Comparison of ENCODE assay signal across 8 cellular contexts in genomic region chr7:8436965-8437364, GRCh38. TPM values are rescaled to one million over a fixed set of nuclear protein-coding genes. Genes with fewer than 3 reads are reported as not detected.
A peak's percentile ranks its signal among the peaks of the same experiment; 100 is the strongest.
DNase-seq lines count a peak whose midpoint lies in the region; ATAC-seq, FAIRE-seq and TF ChIP-seq lines count a peak whose summit lies in the region.

No MANE protein-coding gene starts in this region.

- no peak overlapping the region for H3K9ac ChIP-seq in kidney (ENCODE audit: low read length in 2 of 2)

- no TSS peak for BruUV-seq in A673 (replicated peaks; lab: Mats Ljungman, UMichigan)

- no peaks in the 10 kb centered on the region for H3K4me1 ChIP-seq in A673 (ENCODE audit: insufficient read depth, low read length, poor library complexity, severe bottlenecking)
- H3K4me1 ChIP-seq in kidney (ENCODE audit: control insufficient read depth in 1 of 2, insufficient read depth in 1 of 2, low read depth in 1 of 2, low read length in 2 of 2): peaks cover 0 to 6% of the 10 kb centered on the region in 2 donors
- H3K4me1 ChIP-seq in testis: peaks cover 5% of the 10 kb centered on the region

- TF ChIP-seq CTCF in A673 (conservative IDR thresholded peaks at IDR 0.05; ENCODE audit: low read depth, low read length) (peak; percentile 94), GM12865 (IDR thresholded peaks at IDR 0.05; ENCODE audit: insufficient read depth, low read depth, low read length, missing control alignments) (peak; percentile 93), LNCaP clone FGC (IDR thresholded peaks at IDR 0.05; ENCODE audit: control insufficient read depth, extremely low read depth, insufficient read depth) (peak; percentile 96), kidney (IDR thresholded peaks at IDR 0.05; ENCODE audit: borderline replicate concordance, extremely low read depth, insufficient read depth) (peak; percentile 56), testis (IDR thresholded peaks at IDR 0.05) (peak; percentile 45 to 69 (median 47))

- DNase-seq in A673 (ENCODE audit: low spot score): peak; percentile 46
- peak; percentile 75 for DNase-seq in GM12865 (ENCODE audit: low read depth)
- DNase-seq in HEK293T (ENCODE audit: extremely low spot score): peak; percentile 62
- no peak for DNase-seq in LNCaP clone FGC (ENCODE audit: low read depth)
- peak; percentile 67 to 78 for DNase-seq in activated T-cell treated with anti-CD3 and anti-CD28 coated beads, Interleukin-2, amount 50 U/mL, for 72 hours
- no peak for DNase-seq in kidney
- DNase-seq in testis: peak; percentile 79
- no peak for DNase-seq in activated T-helper 1 cell treated with anti-CD3 and anti-CD28 coated beads, Interleukin-12 subunit alpha, Interleukin-12 subunit beta, Interleukin-2, Interleukin-4 antibody, amounts not matched to agents 30 ng/mL and 10 ng/mL and 1 ng/mL, durations not matched to agents 14 hours and 24 hours and 36 hours (ENCODE audit: low spot score)

- H3K27me3 ChIP-seq in A673 (replicated peaks; ENCODE audit: insufficient read depth, low read depth, low read length, poor library complexity): peaks cover 99% of the 10 kb centered on the region
- no peaks in the 10 kb centered on the region for H3K27me3 ChIP-seq in testis

- CTCF ChIA-PET in A673 (lab: Charles Lee) (no interaction called here), HEK293T (lab: Yijun Ruan, JAX) (interaction anchor here (0.7 kb wide), 1 partner anchor 1015 kb away, joined by 4 read pairs; no protein-coding TSS in a partner anchor)

- no peak for TF ChIP-seq POLR2A in testis (IDR thresholded peaks at IDR 0.05)

- peaks cover 28% of the 10 kb centered on the region for H3K4me1 Mint-ChIP-seq in activated T-cell treated with anti-CD3 and anti-CD28 coated beads, Interleukin-2, amount 50 U/mL, for 72 hours (ENCODE audit: low read depth)
- H3K4me1 Mint-ChIP-seq in activated T-helper 1 cell treated with anti-CD3 and anti-CD28 coated beads, Interleukin-12 subunit alpha, Interleukin-12 subunit beta, Interleukin-2, Interleukin-4 antibody, amounts not matched to agents 30 ng/mL and 10 ng/mL and 1 ng/mL, durations not matched to agents 14 hours and 24 hours and 36 hours (ENCODE audit: low read depth): peaks cover 5% of the 10 kb centered on the region

- no peak for FAIRE-seq in kidney (lab: Jason Lieb, UNC)

- H3K36me3 Mint-ChIP-seq in activated T-cell treated with anti-CD3 and anti-CD28 coated beads, Interleukin-2, amount 50 U/mL, for 72 hours (ENCODE audit: insufficient read depth in 2 of 2): peaks cover 4 to 5% of the 10 kb centered on the region in 2 donors
- peaks cover 3% of the 10 kb centered on the region for H3K36me3 Mint-ChIP-seq in activated T-helper 1 cell treated with anti-CD3 and anti-CD28 coated beads, Interleukin-12 subunit alpha, Interleukin-12 subunit beta, Interleukin-2, Interleukin-4 antibody, amounts not matched to agents 30 ng/mL and 10 ng/mL and 1 ng/mL, durations not matched to agents 14 hours and 24 hours and 36 hours (ENCODE audit: low read depth)

- H3K9me3 Mint-ChIP-seq in activated T-cell treated with anti-CD3 and anti-CD28 coated beads, Interleukin-2, amount 50 U/mL, for 72 hours: no peaks in the 10 kb centered on the region
- H3K9me3 Mint-ChIP-seq in activated T-helper 1 cell treated with anti-CD3 and anti-CD28 coated beads, Interleukin-12 subunit alpha, Interleukin-12 subunit beta, Interleukin-2, Interleukin-4 antibody, amounts not matched to agents 30 ng/mL and 10 ng/mL and 1 ng/mL, durations not matched to agents 14 hours and 24 hours and 36 hours: peaks cover 10% of the 10 kb centered on the region

- H3K27me3 Mint-ChIP-seq in activated T-cell treated with anti-CD3 and anti-CD28 coated beads, Interleukin-2, amount 50 U/mL, for 72 hours (ENCODE audit: low read depth): peaks cover 91% of the 10 kb centered on the region
- peaks cover 68% of the 10 kb centered on the region for H3K27me3 Mint-ChIP-seq in activated T-helper 1 cell treated with anti-CD3 and anti-CD28 coated beads, Interleukin-12 subunit alpha, Interleukin-12 subunit beta, Interleukin-2, Interleukin-4 antibody, amounts not matched to agents 30 ng/mL and 10 ng/mL and 1 ng/mL, durations not matched to agents 14 hours and 24 hours and 36 hours (ENCODE audit: insufficient read depth)

- POLR2A ChIA-PET in A673 (lab: Charles Lee; ENCODE audit: low non-redundant PET): no interaction called here
- POLR2A ChIA-PET in HEK293T (lab: Yijun Ruan, JAX): no interaction called here

- intact Hi-C loops in A673 (cut with micrococcal nuclease; ENCODE audit: unreplicated experiment) (loop anchor here (1.0 to 5.0 kb wide), 2 partner anchors 287 to 655 kb away; no protein-coding TSS in a partner anchor), kidney (cut with DNase I) (no loop called here), testis (cut with DNase I; ENCODE audit: low total_unique reads) (no loop called here)
- intact Hi-C loops in activated T-helper 1 cell treated with anti-CD3 and anti-CD28 coated beads, Interleukin-12 subunit alpha, Interleukin-12 subunit beta, Interleukin-2, Interleukin-4 antibody, amounts not matched to agents 30 ng/mL and 10 ng/mL and 1 ng/mL, durations not matched to agents 14 hours and 24 hours and 36 hours (cut with micrococcal nuclease): no loop called here

- WGBS in testis, 2 donors: 0 to 2% methylated on average over 4 to 15 of the region's 15 CpGs

- no peak overlapping the region for H3K27ac Mint-ChIP-seq in activated T-cell treated with anti-CD3 and anti-CD28 coated beads, Interleukin-2, amount 50 U/mL, for 72 hours
- no peak overlapping the region for H3K27ac Mint-ChIP-seq in activated T-helper 1 cell treated with anti-CD3 and anti-CD28 coated beads, Interleukin-12 subunit alpha, Interleukin-12 subunit beta, Interleukin-2, Interleukin-4 antibody, amounts not matched to agents 30 ng/mL and 10 ng/mL and 1 ng/mL, durations not matched to agents 14 hours and 24 hours and 36 hours

- H3K4me3 ChIP-seq in A673 (ENCODE audit: low read depth, low read length, poor library complexity, severe bottlenecking): no peak overlapping the region
- no peak overlapping the region for H3K4me3 ChIP-seq in GM12865 (ENCODE audit: low read depth, low read length)
- H3K4me3 ChIP-seq in LNCaP clone FGC (ENCODE audit: low read depth, low read length): no peak overlapping the region
- no peak overlapping the region for H3K4me3 ChIP-seq in kidney (ENCODE audit: low read length in 2 of 2)
- H3K4me3 ChIP-seq in testis: no peak overlapping the region

- H3K27ac ChIP-seq in A673 (ENCODE audit: low read depth, low read length, poor library complexity, severe bottlenecking) (no peak overlapping the region), kidney (ENCODE audit: low read depth in 2 of 2, low read length in 2 of 2) (no peak overlapping the region), testis (no peak overlapping the region)

- no peaks in the 10 kb centered on the region for H3K36me3 ChIP-seq in A673 (ENCODE audit: insufficient read depth, low read length, poor library complexity, severe bottlenecking)
- no peaks in the 10 kb centered on the region for H3K36me3 ChIP-seq in kidney (ENCODE audit: control insufficient read depth in 1 of 2, insufficient read depth in 2 of 2, low read length in 2 of 2)
- H3K36me3 ChIP-seq in testis (ENCODE audit: low read depth, missing control alignments): no peaks in the 10 kb centered on the region

- peak; percentile 54 to 67 for ATAC-seq in activated T-cell treated with anti-CD3 and anti-CD28 coated beads, Interleukin-2, amount 50 U/mL, for 72 hours (replicated peaks in 1 of 2)

- no peaks in the 10 kb centered on the region for H3K9me3 ChIP-seq in A673 (ENCODE audit: low read depth, low read length, poor library complexity, severe bottlenecking)
- no peaks in the 10 kb centered on the region for H3K9me3 ChIP-seq in kidney (ENCODE audit: control insufficient read depth in 1 of 2, low read length in 2 of 2)
- no peaks in the 10 kb centered on the region for H3K9me3 ChIP-seq in testis

- H3K4me3 Mint-ChIP-seq in activated T-cell treated with anti-CD3 and anti-CD28 coated beads, Interleukin-2, amount 50 U/mL, for 72 hours: no peak overlapping the region
- no peak overlapping the region for H3K4me3 Mint-ChIP-seq in activated T-helper 1 cell treated with anti-CD3 and anti-CD28 coated beads, Interleukin-12 subunit alpha, Interleukin-12 subunit beta, Interleukin-2, Interleukin-4 antibody, amounts not matched to agents 30 ng/mL and 10 ng/mL and 1 ng/mL, durations not matched to agents 14 hours and 24 hours and 36 hours

TF ChIP-seq in HEK293T, 16 proteins besides CTCF, POLR2A, EP300 and RAD21:
- TF ChIP-seq NFRKB (IDR thresholded peaks at IDR 0.05) (no peak), PKNOX1 (IDR thresholded peaks at IDR 0.05) (no peak), BHLHE40 (IDR thresholded peaks at IDR 0.05; ENCODE audit: borderline replicate concordance) (no peak), ARNT (IDR thresholded peaks at IDR 0.05) (no peak), L3MBTL2 (conservative IDR thresholded peaks at IDR 0.05) (no peak), LEF1 (IDR thresholded peaks at IDR 0.05; ENCODE audit: borderline replicate concordance) (no peak), ELF4 (IDR thresholded peaks at IDR 0.05) (no peak)
TF ChIP-seq in HEK293T: peak in this region for 0.

RNA-seq across cellular contexts. Expression of gene NXPH1, which starts 3.6 kb away (rescaled TPM):
- total RNA-seq in A673 (2021) (not detected in 2 replicates), kidney (not detected), testis (under 1 TPM; 0.24 to 0.37 TPM)
- total RNA-seq in activated T-cell treated with anti-CD3 and anti-CD28 coated beads, Interleukin-2, amount 50 U/mL, for 72 hours: not detected
- polyA plus RNA-seq in kidney (ENCODE audit: insufficient read depth, low read depth, low replicate concordance) (not detected), testis (ENCODE audit: insufficient read depth, low read depth, low replicate concordance) (0.94 TPM)
- not detected in 2 replicates for total RNA-seq in activated T-helper 1 cell treated with anti-CD3 and anti-CD28 coated beads, Interleukin-12 subunit alpha, Interleukin-12 subunit beta, Interleukin-2, Interleukin-4 antibody, amounts not matched to agents 30 ng/mL and 10 ng/mL and 1 ng/mL, durations not matched to agents 14 hours and 24 hours and 36 hours

Comparison
In these comparisons a context has a peak if more than half of its experiments do, and no peak if none do; other contexts are left out.
1. DNase-seq: peak in A673 (single experiment), GM12865 (single experiment), HEK293T (single experiment), activated T-cell treated with anti-CD3 and anti-CD28 coated beads, Interleukin-2, amount 50 U/mL, for 72 hours (2 of 2) and testis (single experiment); none in LNCaP clone FGC (single experiment), kidney (single experiment) and activated T-helper 1 cell treated with anti-CD3 and anti-CD28 coated beads, Interleukin-12 subunit alpha, Interleukin-12 subunit beta, Interleukin-2, Interleukin-4 antibody, amounts not matched to agents 30 ng/mL and 10 ng/mL and 1 ng/mL, durations not matched to agents 14 hours and 24 hours and 36 hours (single experiment).
2. Peak in every context shown above with its lines, with median percentiles within 50 percentile points of each other: CTCF ChIP-seq.